21 cellular contexts compared by ENCODE assay signal in genomic region chr18:51448949-51449348, GRCh38.
"Had no signal": no experiment of that assay in that cellular context is flagged by ENCODE, and none has a peak within 500 bp of the region (broad histone marks: within the 10 kb centered on the region; RNA-seq: fewer than 3 reads in every experiment).

No MANE protein-coding gene starts in this region.

- H3K4me3 Mint-ChIP-seq: activated CD4-positive, alpha-beta memory T cell treated with anti-CD3 and anti-CD28 coated beads for 36 hours; activated naive CD4-positive, alpha-beta T cell treated with anti-CD3 and anti-CD28 coated beads for 36 hours; activated naive CD8-positive, alpha-beta T cell treated with anti-CD3 and anti-CD28 coated beads, Interleukin-2, amount 10 ng/mL, durations not matched to agents 7 days and 5 days; dendritic cell treated with granulocyte-macrophage colony-stimulating factor and Interleukin-4, amounts not matched to agents 40 ng/mL and 50 ng/mL, for 4 days; immature natural killer cell; memory B cell; natural killer cell treated with Interleukin-12 subunit alpha and Interleukin-12 subunit beta and Interleukin-15 and Interleukin-18, amount 100 ng/mL, for 72 hours; stimulated activated naive CD8-positive, alpha-beta T cell treated with anti-CD3 and anti-CD28 coated beads, Interleukin-15, amount 100 ng/mL, for 72 hours; T-helper 1 cell treated with Interleukin-12 subunit alpha and Interleukin-12 subunit beta and Interleukin-4 antibody, amounts not matched to agents 30 μg/mL and 1 μg/mL, for 36 hours had no signal

- H3K9me3 ChIP-seq: neutrophil, ovary, prostate gland, transverse colon, uterus had no signal

- H3K36me3 Mint-ChIP-seq: activated CD4-positive, alpha-beta memory T cell treated with anti-CD3 and anti-CD28 coated beads for 36 hours; activated naive CD8-positive, alpha-beta T cell treated with anti-CD3 and anti-CD28 coated beads, Interleukin-2, amount 10 ng/mL, durations not matched to agents 7 days and 5 days; immature natural killer cell; memory B cell; natural killer cell treated with Interleukin-12 subunit alpha and Interleukin-12 subunit beta and Interleukin-15 and Interleukin-18, amount 100 ng/mL, for 72 hours had no signal

- H3K9me3 Mint-ChIP-seq: activated CD4-positive, alpha-beta memory T cell treated with anti-CD3 and anti-CD28 coated beads for 36 hours; activated naive CD4-positive, alpha-beta T cell treated with anti-CD3 and anti-CD28 coated beads for 36 hours; activated naive CD8-positive, alpha-beta T cell treated with anti-CD3 and anti-CD28 coated beads, Interleukin-2, amount 10 ng/mL, durations not matched to agents 7 days and 5 days; dendritic cell treated with granulocyte-macrophage colony-stimulating factor and Interleukin-4, amounts not matched to agents 40 ng/mL and 50 ng/mL, for 4 days; immature natural killer cell; memory B cell; natural killer cell treated with Interleukin-12 subunit alpha and Interleukin-12 subunit beta and Interleukin-15 and Interleukin-18, amount 100 ng/mL, for 72 hours; stimulated activated naive CD8-positive, alpha-beta T cell treated with anti-CD3 and anti-CD28 coated beads, Interleukin-15, amount 100 ng/mL, for 72 hours; T-helper 1 cell treated with Interleukin-12 subunit alpha and Interleukin-12 subunit beta and Interleukin-4 antibody, amounts not matched to agents 30 μg/mL and 1 μg/mL, for 36 hours had no signal

- DNase-seq: activated CD4-positive, alpha-beta memory T cell treated with anti-CD3 and anti-CD28 coated beads for 36 hours; activated CD4-positive, alpha-beta T cell treated with anti-CD3 and anti-CD28 coated beads for 4 hours; activated CD4-positive, CD25-positive, alpha-beta regulatory T cell; activated naive CD4-positive, alpha-beta T cell treated with anti-CD3 and anti-CD28 coated beads for 36 hours; activated naive CD8-positive, alpha-beta T cell treated with anti-CD3 and anti-CD28 coated beads, Interleukin-2, amount 10 ng/mL, durations not matched to agents 7 days and 5 days; activated T-cell treated with anti-CD3 and anti-CD28 coated beads, Interleukin-2, amount 50 U/mL, for 48 hours; amniotic stem cell; effector CD4-positive, alpha-beta T cell; foreskin fibroblast; immature natural killer cell; ovary; stimulated activated CD4-positive, alpha-beta T cell treated with anti-CD3 and anti-CD28 coated beads, Interleukin-4, amount 100 ng/mL, for 24 hours; stimulated activated naive CD8-positive, alpha-beta T cell treated with anti-CD3 and anti-CD28 coated beads, Interleukin-15, amount 100 ng/mL, for 72 hours; transverse colon; uterus had no signal

- H3K27ac Mint-ChIP-seq: activated CD4-positive, alpha-beta memory T cell treated with anti-CD3 and anti-CD28 coated beads for 36 hours; activated naive CD4-positive, alpha-beta T cell treated with anti-CD3 and anti-CD28 coated beads for 36 hours; activated naive CD8-positive, alpha-beta T cell treated with anti-CD3 and anti-CD28 coated beads, Interleukin-2, amount 10 ng/mL, durations not matched to agents 7 days and 5 days; dendritic cell treated with granulocyte-macrophage colony-stimulating factor and Interleukin-4, amounts not matched to agents 40 ng/mL and 50 ng/mL, for 4 days; memory B cell; natural killer cell treated with Interleukin-12 subunit alpha and Interleukin-12 subunit beta and Interleukin-15 and Interleukin-18, amount 100 ng/mL, for 72 hours; stimulated activated naive CD8-positive, alpha-beta T cell treated with anti-CD3 and anti-CD28 coated beads, Interleukin-15, amount 100 ng/mL, for 72 hours; T-helper 1 cell treated with Interleukin-12 subunit alpha and Interleukin-12 subunit beta and Interleukin-4 antibody, amounts not matched to agents 30 μg/mL and 1 μg/mL, for 36 hours had no signal

- H3K27me3 Mint-ChIP-seq: dendritic cell treated with granulocyte-macrophage colony-stimulating factor and Interleukin-4, amounts not matched to agents 40 ng/mL and 50 ng/mL, for 4 days had no signal

- H3K4me1 ChIP-seq: prostate gland, transverse colon, uterus had no signal

- H3K36me3 ChIP-seq: neutrophil, ovary, prostate gland, transverse colon, uterus had no signal

- H3K4me3 ChIP-seq: ovary, prostate gland, transverse colon, uterus had no signal

- H3K27ac ChIP-seq: neutrophil, ovary, prostate gland, transverse colon, uterus had no signal

- H3K27me3 ChIP-seq: neutrophil, ovary, transverse colon, uterus had no signal

- H3K4me1 Mint-ChIP-seq: activated naive CD8-positive, alpha-beta T cell treated with anti-CD3 and anti-CD28 coated beads, Interleukin-2, amount 10 ng/mL, durations not matched to agents 7 days and 5 days; immature natural killer cell; memory B cell; stimulated activated naive CD8-positive, alpha-beta T cell treated with anti-CD3 and anti-CD28 coated beads, Interleukin-15, amount 100 ng/mL, for 72 hours had no signal
